In the genomic region with DNA sequence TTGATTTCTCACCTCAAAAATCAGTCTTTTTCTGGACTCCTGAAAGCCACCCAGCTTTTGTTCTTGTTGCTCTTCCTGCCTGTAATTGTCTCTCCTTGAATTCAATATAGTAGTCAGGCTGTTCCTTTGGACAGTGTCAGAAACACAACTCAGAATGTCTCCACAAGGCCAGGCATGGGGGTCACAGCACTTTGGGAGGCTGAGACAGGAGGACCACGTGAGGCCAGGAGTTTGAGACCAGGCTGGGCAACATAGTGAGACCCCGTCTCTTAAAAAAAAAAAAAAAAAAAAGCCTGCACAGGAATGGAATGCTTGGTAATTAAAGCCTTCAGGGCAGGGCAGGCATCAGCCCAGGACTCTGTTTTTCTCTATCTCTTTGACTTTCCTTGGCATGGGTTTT, we compare ENCODE assay signal across 9 cellular contexts. TPM values are rescaled to one million over a fixed set of nuclear protein-coding genes. Genes with fewer than 3 reads are reported as not detected.
"Had no signal": no experiment of that assay in that cellular context is flagged by ENCODE, and none has a peak within 500 bp of the region (broad histone marks: within the 10 kb centered on the region; RNA-seq: fewer than 3 reads in every experiment).

No MANE protein-coding gene starts in this region.

- H3K9ac ChIP-seq: GM23248 had no signal

- DNase-seq: GOT3, H9, HCEC 1CT, KG1 had no signal

- H3K27ac Mint-ChIP-seq: H9, IgD-negative memory B cell had no signal

- H3K4me3 Mint-ChIP-seq: H9, IgD-negative memory B cell had no signal

- FAIRE-seq: HTR-8/SVneo had no signal

- H3K27ac ChIP-seq: GM23248 had no signal

- H2AFZ ChIP-seq: GM23248 had no signal

- H3K4me1 Mint-ChIP-seq: H9, IgD-negative memory B cell had no signal

- H3K36me3 Mint-ChIP-seq: IgD-negative memory B cell had no signal

- H3K27me3 Mint-ChIP-seq: IgD-negative memory B cell had no signal

- H3K4me3 ChIP-seq: GM23248 had no signal

RNA-seq across cellular contexts. Expression of a gene that starts 12.3 kb away (rescaled TPM):
- total RNA-seq: GM23248 had no signal
- polyA plus RNA-seq: GM23248 had no signal

RNA-seq across cellular contexts. Expression of a gene that starts 47.3 kb away (rescaled TPM):
- total RNA-seq: GM23248, H4, HT-29 had no signal
- polyA plus RNA-seq: GM23248, IgD-negative memory B cell had no signal
